ENCODE assay signal across 1 cellular context in the genomic region with DNA sequence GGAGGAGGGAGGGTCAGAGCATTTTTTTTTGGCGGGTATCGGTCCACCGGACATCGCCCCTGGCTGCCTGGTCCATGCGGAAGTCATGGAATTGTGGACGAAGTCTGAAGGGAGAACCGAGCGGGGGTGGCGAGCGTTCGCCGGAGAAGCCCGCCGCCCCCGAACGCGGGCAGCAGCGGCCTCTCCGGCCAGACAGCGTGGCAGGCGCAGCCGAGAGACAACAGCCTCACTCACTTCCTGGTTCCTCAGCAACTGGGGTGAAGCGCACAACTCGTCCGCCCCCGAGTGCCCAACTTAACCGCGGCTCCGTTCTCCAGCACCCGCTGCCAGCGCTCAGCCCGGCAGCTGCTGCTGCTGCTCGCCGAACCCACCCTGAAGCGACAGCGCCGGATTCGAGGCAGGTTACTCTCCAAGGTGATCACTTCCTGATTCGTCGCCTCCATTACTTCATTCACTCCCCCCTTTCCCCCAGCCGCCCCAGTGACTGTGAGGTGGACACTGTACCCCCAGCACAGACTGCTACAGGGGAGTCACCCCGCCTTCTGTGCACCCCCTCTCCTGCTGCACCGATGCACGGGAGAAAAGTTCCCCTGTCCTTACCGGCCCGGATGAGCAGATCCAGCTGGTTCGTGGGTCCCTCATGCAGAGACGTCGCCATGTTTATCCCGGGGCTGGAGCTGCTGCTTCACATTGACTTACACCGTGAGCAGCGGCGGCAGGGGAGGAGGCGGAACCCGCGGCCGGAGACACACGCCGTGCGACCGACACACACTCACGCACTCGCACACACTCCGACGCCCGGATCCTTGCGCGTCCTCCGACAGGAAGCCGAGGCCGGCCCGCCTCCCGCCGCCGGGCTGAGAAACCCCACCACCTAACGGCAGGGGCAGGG.
TF ChIP-seq lines count a peak whose summit lies in the region.

No MANE protein-coding gene starts in this region.

TF ChIP-seq in IMR-90, 13 proteins besides CTCF, POLR2A, EP300 and RAD21:
- TF ChIP-seq RCOR1 (IDR thresholded peaks at IDR 0.05; ENCODE audit: insufficient replicate concordance, low read length) (no peak), MAZ (IDR thresholded peaks at IDR 0.05; ENCODE audit: borderline replicate concordance, low read depth, low read length) (peak; percentile 39; the same call in 1 of the 2 replicates), MAFK (IDR thresholded peaks at IDR 0.05; ENCODE audit: low read depth, low read length) (no peak), SMC3 (IDR thresholded peaks at IDR 0.05; ENCODE audit: low read depth, low read length) (no peak; the same call in 1 of the 2 replicates), MXI1 (IDR thresholded peaks at IDR 0.05; ENCODE audit: borderline replicate concordance, low read depth, low read length) (peak; percentile 86), NFE2L2 (IDR thresholded peaks at IDR 0.05; ENCODE audit: low read depth, low read length) (no peak), CEBPB (IDR thresholded peaks at IDR 0.05; ENCODE audit: low read depth, low read length) (no peak), BHLHE40 (IDR thresholded peaks at IDR 0.05; ENCODE audit: low read depth, low read length) (no peak), CHD1 (IDR thresholded peaks at IDR 0.05; ENCODE audit: low read depth, low read length) (peak; percentile 64; the same call in 1 of the 2 replicates), FOS (IDR thresholded peaks at IDR 0.05; ENCODE audit: low read depth, low read length) (no peak), RFX5 (IDR thresholded peaks at IDR 0.05; ENCODE audit: low read depth, low read length) (no peak)
- TF ChIP-seq, protein P1, sequence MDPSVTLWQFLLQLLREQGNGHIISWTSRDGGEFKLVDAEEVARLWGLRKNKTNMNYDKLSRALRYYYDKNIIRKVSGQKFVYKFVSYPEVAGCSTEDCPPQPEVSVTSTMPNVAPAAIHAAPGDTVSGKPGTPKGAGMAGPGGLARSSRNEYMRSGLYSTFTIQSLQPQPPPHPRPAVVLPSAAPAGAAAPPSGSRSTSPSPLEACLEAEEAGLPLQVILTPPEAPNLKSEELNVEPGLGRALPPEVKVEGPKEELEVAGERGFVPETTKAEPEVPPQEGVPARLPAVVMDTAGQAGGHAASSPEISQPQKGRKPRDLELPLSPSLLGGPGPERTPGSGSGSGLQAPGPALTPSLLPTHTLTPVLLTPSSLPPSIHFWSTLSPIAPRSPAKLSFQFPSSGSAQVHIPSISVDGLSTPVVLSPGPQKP (IDR thresholded peaks at IDR 0.05; ENCODE audit: borderline replicate concordance, low read depth, low read length) = no peak
- TF ChIP-seq, protein P2, sequence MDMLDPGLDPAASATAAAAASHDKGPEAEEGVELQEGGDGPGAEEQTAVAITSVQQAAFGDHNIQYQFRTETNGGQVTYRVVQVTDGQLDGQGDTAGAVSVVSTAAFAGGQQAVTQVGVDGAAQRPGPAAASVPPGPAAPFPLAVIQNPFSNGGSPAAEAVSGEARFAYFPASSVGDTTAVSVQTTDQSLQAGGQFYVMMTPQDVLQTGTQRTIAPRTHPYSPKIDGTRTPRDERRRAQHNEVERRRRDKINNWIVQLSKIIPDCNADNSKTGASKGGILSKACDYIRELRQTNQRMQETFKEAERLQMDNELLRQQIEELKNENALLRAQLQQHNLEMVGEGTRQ (IDR thresholded peaks at IDR 0.05; ENCODE audit: low read depth, low read length) = no peak
